14 cellular contexts compared by ENCODE assay signal in the genomic region with DNA sequence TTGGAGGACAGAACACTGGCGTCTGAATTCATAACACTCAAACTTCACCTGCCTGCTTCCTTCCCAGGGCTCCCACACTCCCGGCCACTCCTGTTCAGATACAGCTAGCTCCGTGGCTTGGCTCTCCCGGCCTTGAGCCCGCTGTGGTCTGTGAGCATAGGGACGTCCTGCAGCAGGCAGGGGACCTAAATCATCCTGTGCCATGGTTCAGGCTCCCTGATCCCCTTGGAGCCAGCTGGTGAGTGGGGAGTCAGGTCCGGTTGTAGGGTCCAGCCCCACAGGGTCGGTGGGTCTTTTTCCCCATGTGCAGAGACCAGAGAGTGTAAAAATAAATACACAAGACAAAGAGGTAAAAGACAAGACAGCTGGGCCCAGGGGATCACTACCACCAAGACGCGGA.
"Had no signal": no experiment of that assay in that cellular context is flagged by ENCODE, and none has a peak within 500 bp of the region (broad histone marks: within the 10 kb centered on the region; RNA-seq: fewer than 3 reads in every experiment).

No MANE protein-coding gene starts in this region.

- H3K36me3 ChIP-seq: gastroesophageal sphincter, left ventricle myocardium inferior, ovary, tibial nerve had no signal

- H3K9me3 Mint-ChIP-seq: activated CD4-positive, alpha-beta T cell treated with anti-CD3 and anti-CD28 coated beads, Interleukin-2, amount 10 ng/mL, durations not matched to agents 24 days and 14 days had no signal

- H3K4me3 ChIP-seq: gastroesophageal sphincter, left ventricle myocardium inferior, ovary, tibial nerve had no signal

- H3K4me1 ChIP-seq: gastroesophageal sphincter, left ventricle myocardium inferior, tibial nerve had no signal

- H3K27me3 ChIP-seq: ovary, tibial nerve had no signal

- ATAC-seq: activated CD8-positive, alpha-beta T cell treated with anti-CD3 and anti-CD28 coated beads, Interleukin-2, amount 10 ng/mL, durations not matched to agents 7 days and 5 days; gastroesophageal sphincter; stimulated activated naive B cell treated with anti-CD40 and anti-IgM and Interleukin-4, amounts not matched to agents 10 μg/mL and 1 μg/mL and 100 μg/mL, for 72 hours; T-helper 17 cell had no signal

- H3K27ac ChIP-seq: gastroesophageal sphincter, left ventricle myocardium inferior, ovary, tibial nerve had no signal

- H3K4me1 Mint-ChIP-seq: activated CD4-positive, alpha-beta T cell treated with anti-CD3 and anti-CD28 coated beads, Interleukin-2, amount 10 ng/mL, durations not matched to agents 24 days and 14 days; stimulated activated naive B cell treated with anti-CD40 and anti-IgM and Interleukin-4, amounts not matched to agents 10 μg/mL and 1 μg/mL and 100 μg/mL, for 72 hours; T-helper 17 cell had no signal

- H3K27ac Mint-ChIP-seq: activated CD4-positive, alpha-beta T cell treated with anti-CD3 and anti-CD28 coated beads, Interleukin-2, amount 10 ng/mL, durations not matched to agents 24 days and 14 days; activated CD8-positive, alpha-beta T cell treated with anti-CD3 and anti-CD28 coated beads, Interleukin-2, amount 10 ng/mL, durations not matched to agents 7 days and 5 days; stimulated activated naive B cell treated with anti-CD40 and anti-IgM and Interleukin-4, amounts not matched to agents 10 μg/mL and 1 μg/mL and 100 μg/mL, for 72 hours; T-helper 17 cell had no signal

- H3K4me3 Mint-ChIP-seq: activated CD4-positive, alpha-beta T cell treated with anti-CD3 and anti-CD28 coated beads, Interleukin-2, amount 10 ng/mL, durations not matched to agents 24 days and 14 days; activated CD8-positive, alpha-beta T cell treated with anti-CD3 and anti-CD28 coated beads, Interleukin-2, amount 10 ng/mL, durations not matched to agents 7 days and 5 days; stimulated activated naive B cell treated with anti-CD40 and anti-IgM and Interleukin-4, amounts not matched to agents 10 μg/mL and 1 μg/mL and 100 μg/mL, for 72 hours; T-helper 17 cell had no signal

- H3K36me3 Mint-ChIP-seq: stimulated activated naive B cell treated with anti-CD40 and anti-IgM and Interleukin-4, amounts not matched to agents 10 μg/mL and 1 μg/mL and 100 μg/mL, for 72 hours had no signal

- DNase-seq: activated CD4-positive, alpha-beta T cell treated with anti-CD3 and anti-CD28 coated beads, Interleukin-2, amount 10 ng/mL, durations not matched to agents 24 days and 14 days; activated CD4-positive, CD25-positive, alpha-beta regulatory T cell; activated CD8-positive, alpha-beta memory T cell treated with anti-CD3 and anti-CD28 coated beads, Interleukin-2, amount 50 U/mL, for 4 hours; activated CD8-positive, alpha-beta T cell treated with anti-CD3 and anti-CD28 coated beads, Interleukin-2, amount 10 ng/mL, durations not matched to agents 7 days and 5 days; activated naive CD4-positive, alpha-beta T cell; activated T-cell treated with anti-CD3 and anti-CD28 coated beads, Interleukin-2, amount 50 U/mL, for 48 hours; left ventricle myocardium inferior; mesendoderm; stimulated activated CD4-positive, alpha-beta T cell treated with anti-CD3 and anti-CD28 coated beads, Interleukin-4, amount 100 ng/mL, for 1 hour; stimulated activated naive B cell treated with anti-CD40 and anti-IgM and Interleukin-4, amounts not matched to agents 10 μg/mL and 1 μg/mL and 100 μg/mL, for 72 hours; T-helper 17 cell had no signal

- H3K27me3 Mint-ChIP-seq: activated CD4-positive, alpha-beta T cell treated with anti-CD3 and anti-CD28 coated beads, Interleukin-2, amount 10 ng/mL, durations not matched to agents 24 days and 14 days had no signal
